1 cellular context compared by ENCODE assay signal in genomic region chr18:46338213-46338612, GRCh38.
TF ChIP-seq lines count a peak whose summit lies in the region.

No MANE protein-coding gene starts in this region.

TF ChIP-seq in H1, 55 proteins besides CTCF, POLR2A, EP300 and RAD21:
- TF ChIP-seq CHD7 (IDR thresholded peaks at IDR 0.05; ENCODE audit: insufficient replicate concordance, low read length) (no peak), JUN (IDR thresholded peaks at IDR 0.05; ENCODE audit: low read depth, low read length) (no peak), RNF2 (IDR thresholded peaks at IDR 0.05; ENCODE audit: borderline replicate concordance, low read depth, low read length, missing control alignments, poor library complexity, severe bottlenecking) (no peak), SP2 (IDR thresholded peaks at IDR 0.05; ENCODE audit: low read length) (no peak), TCF12 (IDR thresholded peaks at IDR 0.05; ENCODE audit: low read depth, low read length) (no peak), NRF1 (IDR thresholded peaks at IDR 0.05; ENCODE audit: low read depth, low read length) (no peak), MAX (IDR thresholded peaks at IDR 0.05) (no peak), GTF2F1 (IDR thresholded peaks at IDR 0.05; ENCODE audit: borderline replicate concordance, low read depth, low read length) (no peak)
